8 cellular contexts compared by ENCODE assay signal in the genomic region with DNA sequence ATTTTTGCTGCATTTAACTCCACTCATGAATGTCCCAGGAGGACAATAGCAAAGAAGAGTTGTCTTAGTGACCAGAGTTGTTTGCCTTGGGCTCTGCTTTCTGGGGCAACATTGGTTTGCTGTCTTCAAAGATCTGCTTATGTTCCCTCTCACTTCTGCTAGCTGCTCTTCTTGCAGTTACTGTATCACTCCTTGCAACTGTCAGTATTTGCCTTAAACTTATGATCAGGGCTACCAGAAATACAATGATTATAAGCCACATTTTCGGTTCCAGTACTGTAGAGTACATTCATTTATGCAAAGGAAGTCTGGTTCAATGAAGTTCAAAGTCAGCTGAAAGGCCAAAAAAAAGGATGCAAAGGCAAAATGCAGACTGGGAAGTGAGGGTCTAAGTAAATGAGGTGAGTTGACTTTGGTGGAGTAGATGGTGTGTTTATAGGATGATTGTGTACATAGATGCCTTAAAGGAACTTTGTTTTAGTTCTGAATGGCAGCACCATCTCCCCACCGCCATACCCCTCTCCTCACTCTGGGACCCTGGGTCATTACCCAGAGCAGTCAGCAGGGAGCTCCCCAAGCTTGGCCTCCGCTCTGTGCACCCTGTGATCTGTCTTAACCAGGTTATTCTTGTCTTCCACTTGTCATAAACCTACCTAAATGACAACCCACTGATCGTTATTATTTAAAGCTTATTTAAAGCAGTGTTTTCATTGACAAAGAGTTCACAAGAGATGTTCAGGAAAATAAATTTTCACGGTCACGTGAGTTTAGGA.
DNase-seq lines count a peak whose midpoint lies in the region; ATAC-seq lines count a peak whose summit lies in the region.

No MANE protein-coding gene starts in this region.

- ATAC-seq in HG02938 (IDR thresholded peaks at IDR 0.05; ENCODE audit: unreplicated experiment) (peak; percentile 63), left colon (no peak)
- peak; percentile 73 to 77 for ATAC-seq in activated T-cell treated with anti-CD3 and anti-CD28 coated beads, Interleukin-2, amount 50 U/mL, for 72 hours (replicated peaks in 1 of 2)

- H3K36me3 Mint-ChIP-seq in T-helper 2 cell treated with Interferon-gamma antibody and Interleukin-4, amounts not matched to agents 5 μg/mL and 100 μg/mL, for 36 hours (ENCODE audit: low read depth): no peaks in the 10 kb centered on the region
- no peaks in the 10 kb centered on the region for H3K36me3 Mint-ChIP-seq in activated T-cell treated with anti-CD3 and anti-CD28 coated beads, Interleukin-2, amount 50 U/mL, for 72 hours (ENCODE audit: insufficient read depth in 2 of 2)

- intact Hi-C loops in left colon (cut with DNase I, micrococcal nuclease): no loop called here

- H3K4me1 Mint-ChIP-seq in T-helper 2 cell treated with Interferon-gamma antibody and Interleukin-4, amounts not matched to agents 5 μg/mL and 100 μg/mL, for 36 hours (ENCODE audit: low read depth): no peaks in the 10 kb centered on the region
- H3K4me1 Mint-ChIP-seq in activated T-cell treated with anti-CD3 and anti-CD28 coated beads, Interleukin-2, amount 50 U/mL, for 72 hours (ENCODE audit: low read depth): no peaks in the 10 kb centered on the region

- H3K27ac Mint-ChIP-seq in T-helper 2 cell treated with Interferon-gamma antibody and Interleukin-4, amounts not matched to agents 5 μg/mL and 100 μg/mL, for 36 hours: no peak overlapping the region
- H3K27ac Mint-ChIP-seq in activated T-cell treated with anti-CD3 and anti-CD28 coated beads, Interleukin-2, amount 50 U/mL, for 72 hours: no peak overlapping the region

- H3K9me3 Mint-ChIP-seq in T-helper 2 cell treated with Interferon-gamma antibody and Interleukin-4, amounts not matched to agents 5 μg/mL and 100 μg/mL, for 36 hours: no peaks in the 10 kb centered on the region
- H3K9me3 Mint-ChIP-seq in activated T-cell treated with anti-CD3 and anti-CD28 coated beads, Interleukin-2, amount 50 U/mL, for 72 hours: no peaks in the 10 kb centered on the region

- peaks cover 3% of the 10 kb centered on the region for H3K27me3 Mint-ChIP-seq in T-helper 2 cell treated with Interferon-gamma antibody and Interleukin-4, amounts not matched to agents 5 μg/mL and 100 μg/mL, for 36 hours (ENCODE audit: low read depth)
- peaks cover 3% of the 10 kb centered on the region for H3K27me3 Mint-ChIP-seq in activated T-cell treated with anti-CD3 and anti-CD28 coated beads, Interleukin-2, amount 50 U/mL, for 72 hours (ENCODE audit: low read depth)

- no peak overlapping the region for H3K4me3 Mint-ChIP-seq in T-helper 2 cell treated with Interferon-gamma antibody and Interleukin-4, amounts not matched to agents 5 μg/mL and 100 μg/mL, for 36 hours
- no peak overlapping the region for H3K4me3 Mint-ChIP-seq in activated T-cell treated with anti-CD3 and anti-CD28 coated beads, Interleukin-2, amount 50 U/mL, for 72 hours

- peak in 3 of 5 experiments; percentile 3 to 31 (median 7) for DNase-seq in T-helper 2 cell
- DNase-seq in T-helper 2 cell treated with Interferon-gamma antibody and Interleukin-4, amounts not matched to agents 5 μg/mL and 100 μg/mL, for 36 hours (ENCODE audit: low spot score): no peak
- DNase-seq in activated T-cell treated with anti-CD3 and anti-CD28 coated beads, Interleukin-2, amount 50 U/mL, for 72 hours: peak; percentile 17 to 24
- peak in 2 of 3 donors; percentile 0 to 12 for DNase-seq in stimulated activated CD4-positive, alpha-beta T cell treated with anti-CD3 and anti-CD28 coated beads, Interleukin-12 subunit alpha, Interleukin-12 subunit beta, amount 100 ng/mL, for 48 hours (ENCODE audit: low read depth in 2 of 3, low spot score in 1 of 3)
- DNase-seq in globus pallidus (ENCODE audit: low spot score): no peak
- no peak for DNase-seq in MV-4-11 (lab: John Stamatoyannopoulos, UW)
- no peak for DNase-seq in left colon

Comparison
In these comparisons a context has a peak if more than half of its experiments do, and no peak if none do; other contexts are left out.
1. DNase-seq: peak in T-helper 2 cell (3 of 5), activated T-cell treated with anti-CD3 and anti-CD28 coated beads, Interleukin-2, amount 50 U/mL, for 72 hours (2 of 2) and stimulated activated CD4-positive, alpha-beta T cell treated with anti-CD3 and anti-CD28 coated beads, Interleukin-12 subunit alpha, Interleukin-12 subunit beta, amount 100 ng/mL, for 48 hours (2 of 3); none in T-helper 2 cell treated with Interferon-gamma antibody and Interleukin-4, amounts not matched to agents 5 μg/mL and 100 μg/mL, for 36 hours (single experiment), globus pallidus (single experiment), MV-4-11 (single experiment) and left colon (0 of 2).